Comparison of ENCODE assay signal across 14 cellular contexts in genomic region chr3:144097144-144097543, GRCh38.
"Had no signal": no experiment of that assay in that cellular context is flagged by ENCODE, and none has a peak within 500 bp of the region (broad histone marks: within the 10 kb centered on the region; RNA-seq: fewer than 3 reads in every experiment).

No MANE protein-coding gene starts in this region.

- H3K9me3 ChIP-seq: thoracic aorta had no signal

- H3K79me2 ChIP-seq: parathyroid adenoma had no signal

- H3K36me3 Mint-ChIP-seq: activated naive CD8-positive, alpha-beta T cell treated with anti-CD3 and anti-CD28 coated beads for 36 hours; naive B cell had no signal

- H3K4me1 Mint-ChIP-seq: activated naive CD8-positive, alpha-beta T cell treated with anti-CD3 and anti-CD28 coated beads for 36 hours; naive B cell had no signal

- H2AFZ ChIP-seq: parathyroid adenoma had no signal

- H3K4me1 ChIP-seq: left ventricle myocardium inferior, parathyroid adenoma had no signal

- H3K4me3 Mint-ChIP-seq: activated naive CD8-positive, alpha-beta T cell treated with anti-CD3 and anti-CD28 coated beads for 36 hours; activated T-helper 1 cell treated with anti-CD3 and anti-CD28 coated beads, Interleukin-12 subunit alpha, Interleukin-12 subunit beta, Interleukin-2, Interleukin-4 antibody, amounts not matched to agents 30 ng/mL and 10 ng/mL and 1 ng/mL, durations not matched to agents 14 hours and 24 hours and 36 hours; brain had no signal

- H3K9ac ChIP-seq: parathyroid adenoma had no signal

- H3K27me3 ChIP-seq: esophagus squamous epithelium had no signal

- H3K27ac Mint-ChIP-seq: activated naive CD8-positive, alpha-beta T cell treated with anti-CD3 and anti-CD28 coated beads for 36 hours; activated T-helper 1 cell treated with anti-CD3 and anti-CD28 coated beads, Interleukin-12 subunit alpha, Interleukin-12 subunit beta, Interleukin-2, Interleukin-4 antibody, amounts not matched to agents 30 ng/mL and 10 ng/mL and 1 ng/mL, durations not matched to agents 14 hours and 24 hours and 36 hours; brain; naive B cell had no signal

- DNase-seq: activated naive CD8-positive, alpha-beta T cell treated with anti-CD3 and anti-CD28 coated beads for 36 hours; amygdala; central memory CD4-positive, alpha-beta T cell; esophagus squamous epithelium; hippocampal formation; left ventricle myocardium inferior; naive B cell; stimulated activated CD4-positive, alpha-beta T cell treated with anti-CD3 and anti-CD28 coated beads, Interleukin-1b, Interleukin-23, amount 100 ng/mL, for 48 hours had no signal

- H3K9me3 Mint-ChIP-seq: activated naive CD8-positive, alpha-beta T cell treated with anti-CD3 and anti-CD28 coated beads for 36 hours; activated T-helper 1 cell treated with anti-CD3 and anti-CD28 coated beads, Interleukin-12 subunit alpha, Interleukin-12 subunit beta, Interleukin-2, Interleukin-4 antibody, amounts not matched to agents 30 ng/mL and 10 ng/mL and 1 ng/mL, durations not matched to agents 14 hours and 24 hours and 36 hours had no signal

- ATAC-seq: activated CD4-positive, CD25-positive, alpha-beta regulatory T cell treated with anti-CD3 and anti-CD28 coated beads, Interleukin-2, amount 50 U/mL, for 24 hours had no signal

- H3K4me3 ChIP-seq: coronary artery, esophagus squamous epithelium, left ventricle myocardium inferior, thoracic aorta had no signal

- H3K36me3 ChIP-seq: esophagus squamous epithelium, left ventricle myocardium inferior, thoracic aorta had no signal

- H3K27ac ChIP-seq: coronary artery, left ventricle myocardium inferior, parathyroid adenoma, thoracic aorta had no signal
